32 cellular contexts compared by ENCODE assay signal in the genomic region with DNA sequence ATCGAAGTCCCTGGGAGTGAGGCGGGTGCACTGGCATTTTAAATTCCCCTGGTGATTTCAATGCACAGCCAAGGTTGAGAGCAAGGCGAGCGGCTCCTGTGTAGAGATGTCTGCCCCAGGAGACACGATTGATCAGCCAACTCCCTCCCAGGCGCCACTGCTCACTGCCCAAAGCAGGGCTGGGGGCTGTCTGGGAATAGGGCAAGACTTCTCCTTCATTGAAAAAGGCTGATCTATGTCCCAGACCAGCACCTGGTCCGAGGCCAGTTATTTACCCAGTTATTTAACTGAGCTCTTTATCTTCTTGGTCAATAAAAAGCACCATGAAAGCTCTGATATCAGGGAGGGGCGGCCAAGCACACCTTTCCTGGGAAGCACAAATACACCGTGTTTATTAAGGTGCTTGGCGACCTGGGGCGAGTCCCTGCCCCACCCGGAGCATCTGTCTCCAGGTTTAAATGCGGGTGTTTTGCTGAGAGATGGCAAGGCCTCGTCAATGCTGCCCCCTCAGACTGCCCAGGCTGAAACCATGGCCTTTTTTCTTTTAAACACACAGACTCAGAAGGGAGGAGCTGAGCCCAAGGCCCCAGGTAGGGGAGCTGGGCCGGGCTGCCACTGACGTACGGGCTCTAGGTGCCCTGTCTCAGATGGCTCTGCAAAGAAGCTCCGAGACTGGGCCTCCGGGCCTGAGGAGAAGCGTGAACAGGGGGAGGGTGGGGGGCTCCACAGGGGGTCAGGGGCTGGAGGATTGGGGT.
DNase-seq lines count a peak whose midpoint lies in the region; ATAC-seq, FAIRE-seq and TF ChIP-seq lines count a peak whose summit lies in the region.
"Had no signal": no experiment of that assay in that cellular context is flagged by ENCODE, and none has a peak within 500 bp of the region (broad histone marks: within the 10 kb centered on the region; RNA-seq: fewer than 3 reads in every experiment).

No MANE protein-coding gene starts in this region.

- H3K27ac ChIP-seq in right atrium auricular region (no peak overlapping the region), kidney (ENCODE audit: low read depth in 2 of 2, low read length in 2 of 2) (no peak overlapping the region), stomach (peak overlapping the region; percentile 59 to 79 (median 70))
- H3K27ac ChIP-seq: ascending aorta, KMS-11, skin epidermis, tibial artery had no signal

- DNase-seq in Right ventricle myocardium superior (peak; percentile 17), right atrium auricular region (ENCODE audit: low spot score) (no peak), NCI-H146 treated with DMSO at 0.1 percent for 48 hours (lab: John Stamatoyannopoulos, UW; ENCODE audit: unreplicated experiment) (peak; percentile 83), kidney (peak; percentile 58), stomach (peak; percentile 85), osteocyte (ENCODE audit: extremely low spot score, unreplicated experiment) (no peak), NAMALWA (ENCODE audit: low spot score) (no peak)
- no peak for DNase-seq in activated CD8-positive, alpha-beta T cell treated with anti-CD3 and anti-CD28 coated beads, Interleukin-2, amount 10 ng/mL, durations not matched to agents 7 days and 5 days
- DNase-seq: activated CD4-positive, CD25-positive, alpha-beta regulatory T cell; activated CD8-positive, alpha-beta T cell treated with anti-CD3 and anti-CD28 coated beads for 36 hours; activated naive CD4-positive, alpha-beta T cell treated with anti-CD3 and anti-CD28 coated beads, Interleukin-2, amount 50 U/mL, for 16 hours; activated T-cell treated with anti-CD3 and anti-CD28 coated beads, Interleukin-2, amount 50 U/mL, for 72 hours; CD4-positive, alpha-beta memory T cell; cerebellar nuclear complex; DND-41; effector CD8-positive, alpha-beta T cell; GOT3; hypothalamus; NCI-H2029 treated with DMSO at 0.1 percent for 48 hours; stimulated activated CD4-positive, alpha-beta T cell treated with anti-CD3 and anti-CD28 coated beads, Interleukin-2, amount 100 ng/mL, for 48 hours; stimulated activated naive CD8-positive, alpha-beta T cell treated with anti-CD3 and anti-CD28 coated beads, Interleukin-15, Interleukin-2, amounts not matched to agents 100 U/mL and 50 U/mL, for 24 hours had no signal

- H3K27me3 ChIP-seq in right atrium auricular region, result no peaks in the 10 kb centered on the region
- H3K27me3 ChIP-seq in stomach, result no peaks in the 10 kb centered on the region
- H3K27me3 ChIP-seq: ascending aorta had no signal

- H3K4me3 ChIP-seq in right atrium auricular region, result no peak overlapping the region
- H3K4me3 ChIP-seq in kidney (ENCODE audit: low read length in 2 of 2), result no peak overlapping the region
- H3K4me3 ChIP-seq in stomach, result no peak overlapping the region
- H3K4me3 ChIP-seq: ascending aorta, skin epidermis, tibial artery had no signal

- H3K27me3 Mint-ChIP-seq in activated CD8-positive, alpha-beta T cell treated with anti-CD3 and anti-CD28 coated beads, Interleukin-2, amount 10 ng/mL, durations not matched to agents 7 days and 5 days (ENCODE audit: low read depth), result no peaks in the 10 kb centered on the region
- H3K27me3 Mint-ChIP-seq in osteocyte (ENCODE audit: unreplicated experiment), result no peaks in the 10 kb centered on the region
- H3K27me3 Mint-ChIP-seq: activated CD8-positive, alpha-beta T cell treated with anti-CD3 and anti-CD28 coated beads for 36 hours had no signal

- H3K36me3 ChIP-seq in right atrium auricular region (no peaks in the 10 kb centered on the region), kidney (ENCODE audit: control insufficient read depth in 1 of 2, insufficient read depth in 2 of 2, low read length in 2 of 2) (no peaks in the 10 kb centered on the region), stomach (no peaks in the 10 kb centered on the region)
- H3K36me3 ChIP-seq: ascending aorta, tibial artery had no signal

- no peak overlapping the region for H3K4me3 Mint-ChIP-seq in activated CD8-positive, alpha-beta T cell treated with anti-CD3 and anti-CD28 coated beads, Interleukin-2, amount 10 ng/mL, durations not matched to agents 7 days and 5 days
- no peak overlapping the region for H3K4me3 Mint-ChIP-seq in osteocyte (ENCODE audit: unreplicated experiment)
- H3K4me3 Mint-ChIP-seq: activated CD8-positive, alpha-beta T cell treated with anti-CD3 and anti-CD28 coated beads for 36 hours; activated T-cell treated with anti-CD3 and anti-CD28 coated beads, Interleukin-2, amount 50 U/mL, for 72 hours; CD4-positive, alpha-beta memory T cell; memory B cell; naive thymus-derived CD8-positive, alpha-beta T cell had no signal

- H3K9me3 Mint-ChIP-seq in activated CD8-positive, alpha-beta T cell treated with anti-CD3 and anti-CD28 coated beads, Interleukin-2, amount 10 ng/mL, durations not matched to agents 7 days and 5 days (ENCODE audit: insufficient read depth), result no peaks in the 10 kb centered on the region
- H3K9me3 Mint-ChIP-seq in osteocyte (ENCODE audit: unreplicated experiment), result no peaks in the 10 kb centered on the region
- H3K9me3 Mint-ChIP-seq: CD4-positive, alpha-beta memory T cell; naive thymus-derived CD8-positive, alpha-beta T cell had no signal

- POLR2A ChIA-PET in activated CD8-positive, alpha-beta T cell treated with anti-CD3 and anti-CD28 coated beads, Interleukin-2, amount 10 ng/mL, durations not matched to agents 7 days and 5 days (lab: Charles Lee), result interaction anchor here (0.5 kb wide), 1 partner anchor 21 kb away, joined by 3 read pairs; no protein-coding TSS in a partner anchor

- TF ChIP-seq EP300 in stomach (IDR thresholded peaks at IDR 0.05), result no peak

- ATAC-seq in Right ventricle myocardium superior (ENCODE audit: poor library complexity), result no peak
- ATAC-seq in activated CD8-positive, alpha-beta T cell treated with anti-CD3 and anti-CD28 coated beads, Interleukin-2, amount 10 ng/mL, durations not matched to agents 7 days and 5 days, result no peak
- ATAC-seq: activated CD8-positive, alpha-beta T cell treated with anti-CD3 and anti-CD28 coated beads for 36 hours; activated T-cell treated with anti-CD3 and anti-CD28 coated beads, Interleukin-2, amount 50 U/mL, for 72 hours; esophagus mucosa; naive thymus-derived CD8-positive, alpha-beta T cell; stimulated activated naive CD8-positive, alpha-beta T cell treated with anti-CD3 and anti-CD28 coated beads, Interleukin-15, Interleukin-2, amounts not matched to agents 100 U/mL and 50 U/mL, for 24 hours had no signal

- no peaks in the 10 kb centered on the region for H3K4me1 ChIP-seq in right atrium auricular region
- H3K4me1 ChIP-seq in kidney (ENCODE audit: control insufficient read depth in 1 of 2, insufficient read depth in 1 of 2, low read depth in 1 of 2, low read length in 2 of 2), result peaks cover 2 to 5% of the 10 kb centered on the region in 2 donors
- peaks cover 34 to 40% (median 36%) of the 10 kb centered on the region in 4 donors for H3K4me1 ChIP-seq in stomach
- H3K4me1 ChIP-seq: ascending aorta, tibial artery had no signal

- CTCF ChIA-PET in activated CD8-positive, alpha-beta T cell treated with anti-CD3 and anti-CD28 coated beads, Interleukin-2, amount 10 ng/mL, durations not matched to agents 7 days and 5 days (lab: Charles Lee), result interaction anchor here (0.9 to 2.5 kb wide), 3 partner anchors 75 to 180 kb away, joined by 3 to 10 read pairs (median 3); partner anchors contain the start of gene HPCAL1

- no peak overlapping the region for H3K9ac ChIP-seq in kidney (ENCODE audit: low read length in 2 of 2)
- H3K9ac ChIP-seq: KMS-11 had no signal

- no peak for TF ChIP-seq POLR2A in stomach (IDR thresholded peaks at IDR 0.05)

- no peaks in the 10 kb centered on the region for H3K4me1 Mint-ChIP-seq in activated CD8-positive, alpha-beta T cell treated with anti-CD3 and anti-CD28 coated beads, Interleukin-2, amount 10 ng/mL, durations not matched to agents 7 days and 5 days (ENCODE audit: low read depth)
- H3K4me1 Mint-ChIP-seq in osteocyte (ENCODE audit: unreplicated experiment), result peaks cover 8% of the 10 kb centered on the region

- H3K36me3 Mint-ChIP-seq in activated CD8-positive, alpha-beta T cell treated with anti-CD3 and anti-CD28 coated beads, Interleukin-2, amount 10 ng/mL, durations not matched to agents 7 days and 5 days (ENCODE audit: low read depth), result no peaks in the 10 kb centered on the region
- no peaks in the 10 kb centered on the region for H3K36me3 Mint-ChIP-seq in osteocyte (ENCODE audit: unreplicated experiment)
- H3K36me3 Mint-ChIP-seq: CD4-positive, alpha-beta memory T cell; memory B cell; naive thymus-derived CD8-positive, alpha-beta T cell had no signal

- TF ChIP-seq CTCF in right atrium auricular region (IDR thresholded peaks at IDR 0.05), result no peak
- no peak for TF ChIP-seq CTCF in kidney (IDR thresholded peaks at IDR 0.05; ENCODE audit: borderline replicate concordance, extremely low read depth, insufficient read depth)
- TF ChIP-seq CTCF in stomach (IDR thresholded peaks at IDR 0.05), result no peak
- no peak for TF ChIP-seq CTCF in osteocyte (IDR thresholded peaks at IDR 0.05)

- intact Hi-C loops in Right ventricle myocardium superior (cut with DNase I), result no loop called here
- intact Hi-C loops in kidney (cut with DNase I), result no loop called here
- intact Hi-C loops in stomach (cut with DNase I; ENCODE audit: low total_unique reads), result no loop called here

- no peaks in the 10 kb centered on the region for H3K9me3 ChIP-seq in right atrium auricular region
- no peaks in the 10 kb centered on the region for H3K9me3 ChIP-seq in kidney (ENCODE audit: control insufficient read depth in 1 of 2, low read length in 2 of 2)
- no peaks in the 10 kb centered on the region for H3K9me3 ChIP-seq in stomach
- H3K9me3 ChIP-seq: ascending aorta, tibial artery had no signal

- FAIRE-seq in kidney (lab: Jason Lieb, UNC), result no peak
- FAIRE-seq: frontal cortex, GM12892, keratinocyte, RCC 7860 had no signal

- WGBS in stomach, 5 donors, result 29 to 64% (median 39%) methylated on average over 20 of the region's 20 CpGs

- no peak overlapping the region for H3K27ac Mint-ChIP-seq in activated CD8-positive, alpha-beta T cell treated with anti-CD3 and anti-CD28 coated beads, Interleukin-2, amount 10 ng/mL, durations not matched to agents 7 days and 5 days
- H3K27ac Mint-ChIP-seq in osteocyte (ENCODE audit: unreplicated experiment), result no peak overlapping the region
- H3K27ac Mint-ChIP-seq: activated CD8-positive, alpha-beta T cell treated with anti-CD3 and anti-CD28 coated beads for 36 hours; activated T-cell treated with anti-CD3 and anti-CD28 coated beads, Interleukin-2, amount 50 U/mL, for 72 hours; CD4-positive, alpha-beta memory T cell; memory B cell had no signal

Comparison
In these comparisons a context has a peak if more than half of its experiments do, and no peak if none do; other contexts are left out.
1. DNase-seq: peak in Right ventricle myocardium superior (single experiment), NCI-H146 treated with DMSO at 0.1 percent for 48 hours (single experiment), kidney (single experiment) and stomach (single experiment); none in right atrium auricular region (single experiment), activated CD8-positive, alpha-beta T cell treated with anti-CD3 and anti-CD28 coated beads, Interleukin-2, amount 10 ng/mL, durations not matched to agents 7 days and 5 days (single experiment), osteocyte (single experiment) and NAMALWA (single experiment).
2. H3K27ac ChIP-seq: peak in stomach (5 of 5); none in right atrium auricular region (0 of 2) and kidney (0 of 2).